8 cellular contexts compared by ENCODE assay signal in genomic region chr22:28741758-28742561, GRCh38. TPM values are rescaled to one million over a fixed set of nuclear protein-coding genes. Genes with fewer than 3 reads are reported as not detected.
DNase-seq lines count a peak whose midpoint lies in the region; ATAC-seq and TF ChIP-seq lines count a peak whose summit lies in the region.

TSS of gene CHEK2 (minus strand) at chr22:28741820. CDS start at chr22:28734721, 7,099 bp downstream.
TSS of gene HSCB (plus strand) at chr22:28742039. CDS start at chr22:28742096, 57 bp downstream.

- H3K36me3 ChIP-seq in adrenal gland (replicated peaks in 1 of 2) (peaks cover 0 to 32% of the 10 kb centered on the region in 2 donors), trophoblast cell (ENCODE audit: control insufficient read depth in 1 of 2, insufficient read depth in 2 of 2, low read length in 2 of 2) (peaks cover 16 to 18% of the 10 kb centered on the region in 2 experiments), transverse colon (peaks cover 0 to 21% (median 10%) of the 10 kb centered on the region in 4 donors)

- ATAC-seq in HG02798 (IDR thresholded peaks at IDR 0.05; ENCODE audit: poor library complexity, unreplicated experiment), result peak; percentile 93

- peak within 1 kb of the TSS; percentile 68 for H3K4me2 ChIP-seq in trophoblast cell (ENCODE audit: low read length)

- peak within 1 kb of the TSS; percentile 87 for H2BK5ac ChIP-seq in trophoblast cell (ENCODE audit: low read depth, low read length, poor library complexity)

- TF ChIP-seq CTCF in GM12875 (IDR thresholded peaks at IDR 0.05; ENCODE audit: borderline replicate concordance, insufficient read depth, low read depth, low read length) (peak; percentile 21; the same call in 1 of the 2 replicates), adrenal gland (IDR thresholded peaks at IDR 0.05) (peak in 1 of 6 experiments; percentile 6), transverse colon (IDR thresholded peaks at IDR 0.05) (no peak)

- DNase-seq in NCI-H1436 (lab: John Stamatoyannopoulos, UW), result peak; percentile 98
- peak; percentile 94 for DNase-seq in T follicular helper cell (ENCODE audit: low read depth)
- DNase-seq in adrenal gland, result peak; percentile 97 to 99 (median 99)
- peak; percentile 99 for DNase-seq in cardiac septum (ENCODE audit: low spot score)
- DNase-seq in trophoblast cell, result peak; percentile 96 to 98
- DNase-seq in transverse colon, result peak; percentile 98

- peak within 1 kb of the TSS; percentile 88 for H2BK120ac ChIP-seq in trophoblast cell (ENCODE audit: insufficient read depth, low read length, poor library complexity)

- H2BK12ac ChIP-seq in trophoblast cell (ENCODE audit: low read length), result no peak within 1 kb of the TSS

- no peak within 1 kb of the TSS for H2AK5ac ChIP-seq in trophoblast cell (ENCODE audit: low read length)

- H3K79me2 ChIP-seq in trophoblast cell (ENCODE audit: control insufficient read depth, insufficient read depth, low read length, poor library complexity), result peaks cover 6% of the 10 kb centered on the region

- H3K4me1 ChIP-seq in adrenal gland (replicated peaks in 1 of 2), result peaks cover 4 to 13% of the 10 kb centered on the region in 2 donors
- H3K4me1 ChIP-seq in trophoblast cell (ENCODE audit: control insufficient read depth in 1 of 2, insufficient read depth in 2 of 2, low read length in 2 of 2), result peaks cover 2 to 3% of the 10 kb centered on the region in 2 experiments
- H3K4me1 ChIP-seq in transverse colon, result peaks cover 8 to 29% (median 13%) of the 10 kb centered on the region in 4 donors

- H4K8ac ChIP-seq in trophoblast cell (ENCODE audit: low read depth, low read length), result peak within 1 kb of the TSS; percentile 92

- peak within 1 kb of the TSS; percentile 92 for H2AFZ ChIP-seq in trophoblast cell (ENCODE audit: insufficient read depth, low read length, poor library complexity)

- WGBS in adrenal gland, 4 donors, result 0 to 1% (median 0%) methylated on average over 28 to 56 of the region's 56 CpGs
- WGBS in trophoblast cell (ENCODE audit: extremely low coverage, insufficient coverage, insufficient read length), result no CpG with 5 or more reads among the region's 56 CpGs
- WGBS in transverse colon (ENCODE audit: low coverage in 1 of 2), 2 donors, result 0% methylated on average over 3 to 49 of the region's 56 CpGs

- H3K23ac ChIP-seq in trophoblast cell (ENCODE audit: low read length), result no peak within 1 kb of the TSS

- in situ Hi-C loops in transverse colon (cut with MboI; ENCODE audit: low pct_ligation_motif_present in 1 of 4, low pct_unique_long_range_greater_than_20kb in 1 of 4, low sequenced_read_pairs in 3 of 4), result no loop called here

- H3K79me1 ChIP-seq in trophoblast cell (ENCODE audit: low read length), result peaks cover 6% of the 10 kb centered on the region

- H4K12ac ChIP-seq in trophoblast cell (ENCODE audit: low read depth, low read length), result peak within 1 kb of the TSS; percentile 82

- H3K14ac ChIP-seq in trophoblast cell (ENCODE audit: low read length), result peak within 1 kb of the TSS; percentile 94

- H3K4ac ChIP-seq in trophoblast cell (ENCODE audit: low read depth, low read length), result peak within 1 kb of the TSS; percentile 43

- H3K18ac ChIP-seq in trophoblast cell (ENCODE audit: low read length), result peak within 1 kb of the TSS; percentile 93

- intact Hi-C loops in adrenal gland (cut with DNase I) (no loop called here), cardiac septum (cut with DNase I) (loop anchor here (2.0 kb wide), 1 partner anchor 31 kb away; the partner anchor contains the start of gene CCDC117), transverse colon (cut with DNase I; ENCODE audit: low total_unique reads) (no loop called here)

- TF ChIP-seq POLR2A in adrenal gland (IDR thresholded peaks at IDR 0.05), result peak; percentile 73 to 76
- TF ChIP-seq POLR2A in transverse colon (IDR thresholded peaks at IDR 0.05), result peak; percentile 88

- H3K27ac ChIP-seq in adrenal gland (peak within 1 kb of the TSS; percentile 93 to 99 (median 97)), trophoblast cell (ENCODE audit: low read depth, low read length) (peak within 1 kb of the TSS; percentile 94), transverse colon (peak within 1 kb of the TSS; percentile 92 to 99 (median 96))

- peak within 1 kb of the TSS; percentile 100 for H3K4me3 ChIP-seq in GM12875 (ENCODE audit: low read depth, low read length)
- peak within 1 kb of the TSS in 3 of 4 donors; percentile 82 to 99 (median 87) for H3K4me3 ChIP-seq in adrenal gland
- peak within 1 kb of the TSS; percentile 88 for H3K4me3 ChIP-seq in trophoblast cell (ENCODE audit: low read depth, low read length)
- H3K4me3 ChIP-seq in transverse colon, result peak within 1 kb of the TSS; percentile 61 to 98 (median 87)

- no peaks in the 10 kb centered on the region for H3K9me3 ChIP-seq in adrenal gland (replicated peaks in 1 of 3)
- no peaks in the 10 kb centered on the region for H3K9me3 ChIP-seq in trophoblast cell (ENCODE audit: insufficient read depth, low read depth, low read length)
- no peaks in the 10 kb centered on the region for H3K9me3 ChIP-seq in transverse colon

- peak within 1 kb of the TSS; percentile 92 for H4K91ac ChIP-seq in trophoblast cell (ENCODE audit: low read depth, low read length)

- H3K27me3 ChIP-seq in adrenal gland (no peaks in the 10 kb centered on the region), trophoblast cell (ENCODE audit: insufficient read depth, low read length) (no peaks in the 10 kb centered on the region), transverse colon (no peaks in the 10 kb centered on the region)

- H3K9ac ChIP-seq in trophoblast cell (ENCODE audit: low read length), result peak within 1 kb of the TSS; percentile 97

- TF ChIP-seq EP300 in transverse colon (IDR thresholded peaks at IDR 0.05; ENCODE audit: low read depth), result no peak

RNA-seq across cellular contexts. Expression of gene CHEK2, which starts in this region (rescaled TPM):
- total RNA-seq in adrenal gland (10 to 100 TPM in 3 of 8 donors, 1 to 10 TPM in 5; 3.2 to 20.1 (median 9.1) TPM), cardiac septum (2.2 TPM), transverse colon (10 to 100 TPM in 2 of 4 donors, 1 to 10 TPM in 1, not detected in 1; 6.6 to 12.1 (median 10.8) TPM)
- polyA plus RNA-seq in adrenal gland, result 10 to 100 TPM; 18.8 to 31.0 (median 23.1) TPM
- polyA plus RNA-seq in trophoblast cell (2013), result 15.9 and 16.0 TPM in 2 replicates

RNA-seq across cellular contexts. Expression of gene HSCB, which starts in this region (rescaled TPM):
- total RNA-seq in adrenal gland (10 to 100 TPM; 19.7 to 48.2 (median 27.4) TPM), cardiac septum (10.0 TPM), transverse colon (10 to 100 TPM in 3 of 4 donors, 1 to 10 TPM in 1; 2.6 to 25.3 (median 20.5) TPM)
- 10 to 100 TPM; 29.4 to 31.7 (median 29.8) TPM for polyA plus RNA-seq in adrenal gland
- 10.5 and 11.7 TPM in 2 replicates for polyA plus RNA-seq in trophoblast cell (2013)

Comparison
In these comparisons a context has a peak if more than half of its experiments do, and no peak if none do; other contexts are left out.
1. Peak in every context shown above with its lines: DNase-seq, ATAC-seq, H3K4me3 ChIP-seq and H3K27ac ChIP-seq.